Comparison of ENCODE assay signal across 23 cellular contexts in genomic region chr16:6629110-6629509, GRCh38.
"Had no signal": no experiment of that assay in that cellular context is flagged by ENCODE, and none has a peak within 500 bp of the region (broad histone marks: within the 10 kb centered on the region; RNA-seq: fewer than 3 reads in every experiment).

No MANE protein-coding gene starts in this region.

- H3K4me1 ChIP-seq: colonic mucosa, esophagus muscularis mucosa, esophagus squamous epithelium, foreskin keratinocyte, gastrocnemius medialis, gastroesophageal sphincter, heart left ventricle, heart right ventricle had no signal

- H3K27me3 ChIP-seq: colonic mucosa, dorsolateral prefrontal cortex, esophagus squamous epithelium, foreskin keratinocyte, gastrocnemius medialis, gastroesophageal sphincter, heart left ventricle, heart right ventricle had no signal

- H3K4me3 ChIP-seq: colonic mucosa, coronary artery, dorsolateral prefrontal cortex, esophagus muscularis mucosa, esophagus squamous epithelium, gastrocnemius medialis, gastroesophageal sphincter, heart left ventricle, heart right ventricle had no signal

- H3K9me3 ChIP-seq: colonic mucosa, esophagus muscularis mucosa, esophagus squamous epithelium, gastrocnemius medialis, gastroesophageal sphincter, heart right ventricle had no signal

- H3K27ac ChIP-seq: colonic mucosa, coronary artery, dorsolateral prefrontal cortex, epithelial cell of prostate, esophagus muscularis mucosa, esophagus squamous epithelium, foreskin keratinocyte, gastrocnemius medialis, gastroesophageal sphincter, heart left ventricle, heart right ventricle had no signal

- DNase-seq: colonic mucosa; cortex of kidney; dermis blood vessel endothelial cell; dorsolateral prefrontal cortex; effector CD4-positive, alpha-beta T cell; effector CD8-positive, alpha-beta T cell; effector memory CD4-positive, alpha-beta T cell; effector memory CD8-positive, alpha-beta T cell; endodermal cell; erythroblast; esophagus squamous epithelium; foreskin fibroblast; foreskin keratinocyte; foreskin melanocyte; gastrocnemius medialis; glutamatergic neuron; head of caudate nucleus; heart left ventricle; heart right ventricle had no signal

- H3K36me3 ChIP-seq: colonic mucosa, esophagus muscularis mucosa, esophagus squamous epithelium, gastrocnemius medialis, gastroesophageal sphincter, heart left ventricle, heart right ventricle had no signal
